ENCODE assay signal across 18 cellular contexts in the genomic region with DNA sequence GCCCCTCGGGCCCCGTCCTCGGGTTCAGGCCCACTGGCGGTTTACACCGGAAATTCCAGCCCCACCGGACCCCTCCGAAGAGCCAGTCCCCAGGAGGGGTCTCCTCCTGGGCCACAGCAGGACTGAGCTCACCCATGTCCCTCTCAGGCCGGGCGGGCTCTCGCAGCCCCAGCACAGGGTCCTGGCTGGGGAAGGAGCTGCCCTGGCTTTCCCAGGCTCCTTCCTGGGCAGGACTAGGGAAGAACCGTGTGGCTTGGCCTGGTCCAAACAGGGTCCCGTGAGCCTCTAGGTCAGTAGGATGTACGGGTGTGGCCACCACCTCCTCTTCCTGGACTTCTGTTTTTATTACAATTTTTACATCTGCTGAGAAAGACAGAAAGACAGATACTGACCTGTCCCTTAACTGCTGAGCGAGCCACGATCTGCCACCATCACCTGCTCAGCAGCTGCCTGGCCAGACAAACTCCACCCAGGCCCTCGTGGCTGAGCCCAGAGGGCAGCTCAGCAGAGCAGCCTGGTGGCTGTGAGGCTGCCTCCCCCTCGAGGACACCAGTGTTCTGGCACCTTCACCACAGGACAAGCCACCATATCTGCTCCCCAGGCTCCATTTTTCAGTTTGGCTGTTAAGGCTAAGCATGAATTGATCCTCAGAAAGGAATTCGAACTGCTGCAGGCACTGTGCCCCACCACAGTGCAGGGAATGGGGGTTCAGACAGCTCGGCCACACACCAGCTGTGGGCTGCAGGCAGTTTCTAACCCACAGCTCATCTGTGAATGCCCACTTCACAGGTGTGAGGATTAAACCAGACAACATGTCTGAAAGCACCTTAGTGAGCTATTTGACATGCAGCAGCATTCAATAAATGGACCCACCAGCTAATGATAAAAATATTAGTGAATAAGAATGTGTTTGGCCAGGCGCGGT.
"Had no signal": no experiment of that assay in that cellular context is flagged by ENCODE, and none has a peak within 500 bp of the region (broad histone marks: within the 10 kb centered on the region; RNA-seq: fewer than 3 reads in every experiment).

No MANE protein-coding gene starts in this region.

- H3K4me1 ChIP-seq: left lung, spleen, upper lobe of left lung had no signal

- H3K9me3 ChIP-seq: left lung, upper lobe of left lung had no signal

- H3K4me3 Mint-ChIP-seq: activated naive CD8-positive, alpha-beta T cell treated with anti-CD3 and anti-CD28 coated beads, Interleukin-2, amount 10 ng/mL, durations not matched to agents 7 days and 5 days; brain; endodermal cell; naive B cell had no signal

- H3K27ac ChIP-seq: dorsolateral prefrontal cortex, left lung, upper lobe of left lung had no signal

- H3K27ac Mint-ChIP-seq: activated naive CD8-positive, alpha-beta T cell treated with anti-CD3 and anti-CD28 coated beads, Interleukin-2, amount 10 ng/mL, durations not matched to agents 7 days and 5 days; activated T-helper 2 cell treated with anti-CD3 and anti-CD28 coated beads, Interferon-gamma antibody, Interleukin-2, Interleukin-4, amounts not matched to agents 10 μg/mL and 5 μg/mL and 100 μg/mL, durations not matched to agents 14 hours and 24 hours and 36 hours; endodermal cell; naive B cell had no signal

- H3K27me3 ChIP-seq: dorsolateral prefrontal cortex, left lung, spleen, upper lobe of left lung had no signal

- ATAC-seq: left lung had no signal

- DNase-seq: activated naive CD4-positive, alpha-beta T cell treated with Interleukin-2 at 50 U/mL for 16 hours; activated naive CD8-positive, alpha-beta T cell treated with anti-CD3 and anti-CD28 coated beads, Interleukin-2, amount 10 ng/mL, durations not matched to agents 7 days and 5 days; activated T-cell treated with anti-CD3 and anti-CD28 coated beads, Interleukin-2, amount 50 U/mL, for 1 hour; amygdala; caudate nucleus; dorsolateral prefrontal cortex; endodermal cell; kidney; mammary epithelial cell; naive B cell; stimulated activated naive CD4-positive, alpha-beta T cell; T-helper 1 cell; T1000 had no signal

- H3K4me3 ChIP-seq: dorsolateral prefrontal cortex, left lung, spleen, upper lobe of left lung had no signal

- H3K27me3 Mint-ChIP-seq: activated naive CD8-positive, alpha-beta T cell treated with anti-CD3 and anti-CD28 coated beads, Interleukin-2, amount 10 ng/mL, durations not matched to agents 7 days and 5 days; naive B cell had no signal

- H3K4me1 Mint-ChIP-seq: brain had no signal
